Comparison of ENCODE assay signal across 2 cellular contexts in the genomic region with DNA sequence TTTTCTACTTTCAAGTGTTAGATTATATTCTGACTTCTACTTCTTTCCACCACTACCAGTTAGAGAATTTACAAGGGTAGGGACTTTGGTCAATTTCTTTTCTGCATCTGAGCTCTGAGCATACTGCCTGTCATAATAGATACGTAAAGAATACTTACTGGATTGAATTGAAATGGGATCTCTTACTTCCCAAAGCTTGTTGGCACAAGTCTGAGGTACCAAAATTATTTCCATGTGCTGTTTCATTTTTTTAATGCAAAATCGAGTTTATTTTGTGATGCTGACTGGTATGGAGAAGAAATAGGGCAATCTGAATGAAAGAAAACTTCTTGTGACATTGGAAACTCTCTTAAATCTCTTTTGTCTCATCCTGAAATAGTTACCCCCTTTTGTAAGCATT.
TF ChIP-seq lines count a peak whose summit lies in the region.

No MANE protein-coding gene starts in this region.

TF ChIP-seq in SK-N-SH treated with all-trans-retinoic acid at 6 μM for 48 hours, 23 proteins besides CTCF, POLR2A, EP300 and RAD21 (continued from another document):
- no peak for TF ChIP-seq ZFP30 (CRISPR knock-in tag; IDR thresholded peaks at IDR 0.05)
- TF ChIP-seq ZNF70 (CRISPR knock-in tag; IDR thresholded peaks at IDR 0.05): no peak

TF ChIP-seq in SK-N-SH, 30 proteins besides CTCF, POLR2A, EP300 and RAD21 (continued from another document):
- TF ChIP-seq RCOR1 (IDR thresholded peaks at IDR 0.05; ENCODE audit: low read length) (no peak), EZH2phosphoT487 (IDR thresholded peaks at IDR 0.05; ENCODE audit: borderline replicate concordance, low read depth) (no peak), MEF2A (IDR thresholded peaks at IDR 0.05; ENCODE audit: borderline replicate concordance, low read depth) (no peak), FOXJ3 (CRISPR knock-in tag; IDR thresholded peaks at IDR 0.05) (no peak), GABPA (IDR thresholded peaks at IDR 0.05; ENCODE audit: low read depth) (no peak), MXI1 (IDR thresholded peaks at IDR 0.05; ENCODE audit: low read depth, low read length) (no peak)
- TF ChIP-seq, protein P1, sequence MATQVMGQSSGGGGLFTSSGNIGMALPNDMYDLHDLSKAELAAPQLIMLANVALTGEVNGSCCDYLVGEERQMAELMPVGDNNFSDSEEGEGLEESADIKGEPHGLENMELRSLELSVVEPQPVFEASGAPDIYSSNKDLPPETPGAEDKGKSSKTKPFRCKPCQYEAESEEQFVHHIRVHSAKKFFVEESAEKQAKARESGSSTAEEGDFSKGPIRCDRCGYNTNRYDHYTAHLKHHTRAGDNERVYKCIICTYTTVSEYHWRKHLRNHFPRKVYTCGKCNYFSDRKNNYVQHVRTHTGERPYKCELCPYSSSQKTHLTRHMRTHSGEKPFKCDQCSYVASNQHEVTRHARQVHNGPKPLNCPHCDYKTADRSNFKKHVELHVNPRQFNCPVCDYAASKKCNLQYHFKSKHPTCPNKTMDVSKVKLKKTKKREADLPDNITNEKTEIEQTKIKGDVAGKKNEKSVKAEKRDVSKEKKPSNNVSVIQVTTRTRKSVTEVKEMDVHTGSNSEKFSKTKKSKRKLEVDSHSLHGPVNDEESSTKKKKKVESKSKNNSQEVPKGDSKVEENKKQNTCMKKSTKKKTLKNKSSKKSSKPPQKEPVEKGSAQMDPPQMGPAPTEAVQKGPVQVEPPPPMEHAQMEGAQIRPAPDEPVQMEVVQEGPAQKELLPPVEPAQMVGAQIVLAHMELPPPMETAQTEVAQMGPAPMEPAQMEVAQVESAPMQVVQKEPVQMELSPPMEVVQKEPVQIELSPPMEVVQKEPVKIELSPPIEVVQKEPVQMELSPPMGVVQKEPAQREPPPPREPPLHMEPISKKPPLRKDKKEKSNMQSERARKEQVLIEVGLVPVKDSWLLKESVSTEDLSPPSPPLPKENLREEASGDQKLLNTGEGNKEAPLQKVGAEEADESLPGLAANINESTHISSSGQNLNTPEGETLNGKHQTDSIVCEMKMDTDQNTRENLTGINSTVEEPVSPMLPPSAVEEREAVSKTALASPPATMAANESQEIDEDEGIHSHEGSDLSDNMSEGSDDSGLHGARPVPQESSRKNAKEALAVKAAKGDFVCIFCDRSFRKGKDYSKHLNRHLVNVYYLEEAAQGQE (IDR thresholded peaks at IDR 0.05; ENCODE audit: low read depth, low read length): no peak
- TF ChIP-seq, protein P2, sequence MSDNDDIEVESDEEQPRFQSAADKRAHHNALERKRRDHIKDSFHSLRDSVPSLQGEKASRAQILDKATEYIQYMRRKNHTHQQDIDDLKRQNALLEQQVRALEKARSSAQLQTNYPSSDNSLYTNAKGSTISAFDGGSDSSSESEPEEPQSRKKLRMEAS (IDR thresholded peaks at IDR 0.05; ENCODE audit: low read depth): no peak
- TF ChIP-seq, protein P3, sequence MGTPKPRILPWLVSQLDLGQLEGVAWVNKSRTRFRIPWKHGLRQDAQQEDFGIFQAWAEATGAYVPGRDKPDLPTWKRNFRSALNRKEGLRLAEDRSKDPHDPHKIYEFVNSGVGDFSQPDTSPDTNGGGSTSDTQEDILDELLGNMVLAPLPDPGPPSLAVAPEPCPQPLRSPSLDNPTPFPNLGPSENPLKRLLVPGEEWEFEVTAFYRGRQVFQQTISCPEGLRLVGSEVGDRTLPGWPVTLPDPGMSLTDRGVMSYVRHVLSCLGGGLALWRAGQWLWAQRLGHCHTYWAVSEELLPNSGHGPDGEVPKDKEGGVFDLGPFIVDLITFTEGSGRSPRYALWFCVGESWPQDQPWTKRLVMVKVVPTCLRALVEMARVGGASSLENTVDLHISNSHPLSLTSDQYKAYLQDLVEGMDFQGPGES (IDR thresholded peaks at IDR 0.05; ENCODE audit: low read depth, low read length): no peak
- TF ChIP-seq, protein P4, sequence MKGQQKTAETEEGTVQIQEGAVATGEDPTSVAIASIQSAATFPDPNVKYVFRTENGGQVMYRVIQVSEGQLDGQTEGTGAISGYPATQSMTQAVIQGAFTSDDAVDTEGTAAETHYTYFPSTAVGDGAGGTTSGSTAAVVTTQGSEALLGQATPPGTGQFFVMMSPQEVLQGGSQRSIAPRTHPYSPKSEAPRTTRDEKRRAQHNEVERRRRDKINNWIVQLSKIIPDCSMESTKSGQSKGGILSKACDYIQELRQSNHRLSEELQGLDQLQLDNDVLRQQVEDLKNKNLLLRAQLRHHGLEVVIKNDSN (IDR thresholded peaks at IDR 0.05; ENCODE audit: borderline replicate concordance, low read depth): no peak
- TF ChIP-seq, protein P5, sequence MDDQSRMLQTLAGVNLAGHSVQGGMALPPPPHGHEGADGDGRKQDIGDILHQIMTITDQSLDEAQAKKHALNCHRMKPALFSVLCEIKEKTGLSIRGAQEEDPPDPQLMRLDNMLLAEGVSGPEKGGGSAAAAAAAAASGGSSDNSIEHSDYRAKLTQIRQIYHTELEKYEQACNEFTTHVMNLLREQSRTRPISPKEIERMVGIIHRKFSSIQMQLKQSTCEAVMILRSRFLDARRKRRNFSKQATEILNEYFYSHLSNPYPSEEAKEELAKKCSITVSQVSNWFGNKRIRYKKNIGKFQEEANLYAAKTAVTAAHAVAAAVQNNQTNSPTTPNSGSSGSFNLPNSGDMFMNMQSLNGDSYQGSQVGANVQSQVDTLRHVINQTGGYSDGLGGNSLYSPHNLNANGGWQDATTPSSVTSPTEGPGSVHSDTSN (IDR thresholded peaks at IDR 0.05): no peak
- TF ChIP-seq, protein P6, sequence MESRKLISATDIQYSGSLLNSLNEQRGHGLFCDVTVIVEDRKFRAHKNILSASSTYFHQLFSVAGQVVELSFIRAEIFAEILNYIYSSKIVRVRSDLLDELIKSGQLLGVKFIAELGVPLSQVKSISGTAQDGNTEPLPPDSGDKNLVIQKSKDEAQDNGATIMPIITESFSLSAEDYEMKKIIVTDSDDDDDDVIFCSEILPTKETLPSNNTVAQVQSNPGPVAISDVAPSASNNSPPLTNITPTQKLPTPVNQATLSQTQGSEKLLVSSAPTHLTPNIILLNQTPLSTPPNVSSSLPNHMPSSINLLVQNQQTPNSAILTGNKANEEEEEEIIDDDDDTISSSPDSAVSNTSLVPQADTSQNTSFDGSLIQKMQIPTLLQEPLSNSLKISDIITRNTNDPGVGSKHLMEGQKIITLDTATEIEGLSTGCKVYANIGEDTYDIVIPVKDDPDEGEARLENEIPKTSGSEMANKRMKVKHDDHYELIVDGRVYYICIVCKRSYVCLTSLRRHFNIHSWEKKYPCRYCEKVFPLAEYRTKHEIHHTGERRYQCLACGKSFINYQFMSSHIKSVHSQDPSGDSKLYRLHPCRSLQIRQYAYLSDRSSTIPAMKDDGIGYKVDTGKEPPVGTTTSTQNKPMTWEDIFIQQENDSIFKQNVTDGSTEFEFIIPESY (IDR thresholded peaks at IDR 0.05; ENCODE audit: borderline replicate concordance, low read depth): no peak
